Comparison of ENCODE assay signal across 20 cellular contexts in the genomic region with DNA sequence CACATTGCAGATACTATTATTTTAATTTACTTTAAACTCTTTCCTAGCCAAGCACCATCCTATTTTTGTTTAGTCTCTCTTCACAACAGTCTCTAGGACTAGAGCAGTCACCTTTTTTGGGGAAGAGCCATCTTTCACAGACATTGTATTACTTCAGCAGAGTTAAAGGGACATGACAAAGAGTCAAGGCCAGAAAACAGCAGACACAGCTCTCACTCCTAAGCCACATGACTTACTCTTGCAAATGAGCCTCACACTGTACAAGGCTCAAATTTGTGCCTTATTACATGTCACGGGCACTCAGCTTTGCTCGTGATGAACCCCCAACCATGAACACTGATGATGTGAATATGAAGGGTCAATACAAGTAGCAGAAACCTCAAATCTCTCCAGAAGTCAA.
DNase-seq lines count a peak whose midpoint lies in the region; ATAC-seq and TF ChIP-seq lines count a peak whose summit lies in the region.
"Had no signal": no experiment of that assay in that cellular context is flagged by ENCODE, and none has a peak within 500 bp of the region (broad histone marks: within the 10 kb centered on the region; RNA-seq: fewer than 3 reads in every experiment).

No MANE protein-coding gene starts in this region.

- no peak overlapping the region for H3K4me3 ChIP-seq in DOHH2 (ENCODE audit: low read length)
- no peak overlapping the region for H3K4me3 ChIP-seq in esophagus muscularis mucosa
- H3K4me3 ChIP-seq: left lung, suprapubic skin had no signal

- peaks cover 74% of the 10 kb centered on the region for H3K36me3 ChIP-seq in DOHH2 (ENCODE audit: control insufficient read depth, low read length)
- peaks cover 0 to 50% (median 19%) of the 10 kb centered on the region in 4 donors for H3K36me3 ChIP-seq in esophagus muscularis mucosa
- H3K36me3 ChIP-seq: suprapubic skin had no signal

- H4K20me1 ChIP-seq in DOHH2 (ENCODE audit: control insufficient read depth, insufficient read depth, low read depth, low read length) = no peaks in the 10 kb centered on the region

- peaks cover 9% of the 10 kb centered on the region for H3K79me2 ChIP-seq in DOHH2 (ENCODE audit: control insufficient read depth, low read length)

- H3K9me3 ChIP-seq in DOHH2 (ENCODE audit: control insufficient read depth, insufficient read depth, low read length) (no peaks in the 10 kb centered on the region), esophagus muscularis mucosa (no peaks in the 10 kb centered on the region)
- H3K9me3 ChIP-seq: left lung, suprapubic skin had no signal

- intact Hi-C loops in esophagus muscularis mucosa (cut with DNase I) = no loop called here

- H3K4me1 ChIP-seq in DOHH2 (ENCODE audit: control insufficient read depth, low read length) (peaks cover 53% of the 10 kb centered on the region), esophagus muscularis mucosa (peaks cover 0 to 10% (median 5%) of the 10 kb centered on the region in 4 donors)
- H3K4me1 ChIP-seq: suprapubic skin had no signal

- H3F3A ChIP-seq in DOHH2 (ENCODE audit: control insufficient read depth, insufficient read depth) = no peaks in the 10 kb centered on the region

- H3K27me3 ChIP-seq in DOHH2 (ENCODE audit: control insufficient read depth, low read length) = no peaks in the 10 kb centered on the region
- H3K27me3 ChIP-seq in esophagus muscularis mucosa = no peaks in the 10 kb centered on the region
- H3K27me3 ChIP-seq: suprapubic skin had no signal

- peak; percentile 29 for DNase-seq in esophagus muscularis mucosa (ENCODE audit: extremely low spot score)
- DNase-seq in SK-N-DZ (ENCODE audit: low spot score) = no peak
- DNase-seq in hypothalamus (lab: John Stamatoyannopoulos, UW) = no peak
- DNase-seq: activated CD4-positive, alpha-beta T cell treated with anti-CD3 and anti-CD28 coated beads, Interleukin-2, amount 10 ng/mL, durations not matched to agents 24 days and 14 days; activated naive CD4-positive, alpha-beta T cell treated with anti-CD3 and anti-CD28 coated beads, Interleukin-2, amount 50 U/mL, for 16 hours; activated T-cell treated with anti-CD3 and anti-CD28 coated beads for 4 hours; COR-L47; GF-D8; left lung; naive thymus-derived CD4-positive, alpha-beta T cell; NCI-H2081 treated with DMSO at 0.1 percent for 48 hours; NCI-H69; SHP77; T-helper 9 cell had no signal

- peak; percentile 54 for ATAC-seq in GM19395 (IDR thresholded peaks at IDR 0.05; ENCODE audit: unreplicated experiment)
- peak; percentile 60 for ATAC-seq in HG03045 (IDR thresholded peaks at IDR 0.05; ENCODE audit: unreplicated experiment)
- no peak for ATAC-seq in HG02759 (IDR thresholded peaks at IDR 0.05; ENCODE audit: unreplicated experiment)
- ATAC-seq in HG03571 (IDR thresholded peaks at IDR 0.05; ENCODE audit: unreplicated experiment) = no peak
- ATAC-seq: naive thymus-derived CD4-positive, alpha-beta T cell had no signal

- no peaks in the 10 kb centered on the region for H3K9me2 ChIP-seq in DOHH2 (replicated peaks; ENCODE audit: control insufficient read depth, low read length)

- no peak for TF ChIP-seq EP300 in esophagus muscularis mucosa (IDR thresholded peaks at IDR 0.05)

- H3K27ac ChIP-seq in DOHH2 (ENCODE audit: low read depth, low read length) = peak overlapping the region; percentile 8; the same call in 1 of the 2 replicates
- no peak overlapping the region for H3K27ac ChIP-seq in esophagus muscularis mucosa (replicated peaks in 1 of 4)
- H3K27ac ChIP-seq: suprapubic skin had no signal

- TF ChIP-seq POLR2A in esophagus muscularis mucosa (IDR thresholded peaks at IDR 0.05; ENCODE audit: low read depth) = no peak

- TF ChIP-seq CTCF in DOHH2 (IDR thresholded peaks at IDR 0.05; ENCODE audit: low read depth, low read length, poor library complexity, severe bottlenecking) (no peak), esophagus muscularis mucosa (IDR thresholded peaks at IDR 0.05) (no peak)

- WGBS in esophagus muscularis mucosa = 100% methylated on average over 2 of the region's 2 CpGs

- H3K4me2 ChIP-seq in DOHH2 (ENCODE audit: low read length) = no peak overlapping the region

Comparison
In these comparisons a context has a peak if more than half of its experiments do, and no peak if none do; other contexts are left out.
1. ATAC-seq: peak in GM19395 (single experiment) and HG03045 (single experiment); none in HG02759 (single experiment) and HG03571 (single experiment).